16 cellular contexts compared by ENCODE assay signal in genomic region chr22:21835378-21835777, GRCh38. TPM values are rescaled to one million over a fixed set of nuclear protein-coding genes. Genes with fewer than 3 reads are reported as not detected.
DNase-seq lines count a peak whose midpoint lies in the region; ATAC-seq and TF ChIP-seq lines count a peak whose summit lies in the region.
"Had no signal": no experiment of that assay in that cellular context is flagged by ENCODE, and none has a peak within 500 bp of the region (broad histone marks: within the 10 kb centered on the region; RNA-seq: fewer than 3 reads in every experiment).

No MANE protein-coding gene starts in this region.

- H3K27me3 Mint-ChIP-seq in CD8-positive, alpha-beta memory T cell = no peaks in the 10 kb centered on the region
- H3K27me3 Mint-ChIP-seq: activated CD4-positive, alpha-beta T cell treated with anti-CD3 and anti-CD28 coated beads for 36 hours; activated naive CD4-positive, alpha-beta T cell treated with anti-CD3 and anti-CD28 coated beads, Interleukin-2, amount 10 ng/mL, durations not matched to agents 7 days and 5 days had no signal

- POLR2A ChIA-PET in CD8-positive, alpha-beta memory T cell (lab: Charles Lee) = interaction anchor here (0.6 kb wide), 1 partner anchor 109 kb away, joined by 3 read pairs; no protein-coding TSS in a partner anchor

- H3K9me3 ChIP-seq in CD8-positive, alpha-beta memory T cell (ENCODE audit: low read length) = no peaks in the 10 kb centered on the region
- H3K9me3 ChIP-seq in SU-DHL-6 (ENCODE audit: insufficient read depth, low read length) (no peaks in the 10 kb centered on the region), left lung (no peaks in the 10 kb centered on the region), spleen (no peaks in the 10 kb centered on the region)
- H3K9me3 ChIP-seq: ascending aorta, right lobe of liver had no signal

- no peaks in the 10 kb centered on the region for H3K27me3 ChIP-seq in CD8-positive, alpha-beta memory T cell (ENCODE audit: insufficient read depth, low read length, poor library complexity, severe bottlenecking)
- H3K27me3 ChIP-seq in SU-DHL-6 (ENCODE audit: low read length) = no peaks in the 10 kb centered on the region
- no peaks in the 10 kb centered on the region for H3K27me3 ChIP-seq in left lung
- H3K27me3 ChIP-seq in spleen (replicated peaks in 1 of 7) = no peaks in the 10 kb centered on the region
- H3K27me3 ChIP-seq: ascending aorta, hepatocyte, right lobe of liver had no signal

- H3K27ac Mint-ChIP-seq in CD8-positive, alpha-beta memory T cell = peak overlapping the region; percentile 52 to 83 (median 68)
- H3K27ac Mint-ChIP-seq: activated CD4-positive, alpha-beta T cell treated with anti-CD3 and anti-CD28 coated beads for 36 hours; activated naive CD4-positive, alpha-beta T cell treated with anti-CD3 and anti-CD28 coated beads, Interleukin-2, amount 10 ng/mL, durations not matched to agents 7 days and 5 days had no signal

- no peak overlapping the region for H3K27ac ChIP-seq in CD8-positive, alpha-beta memory T cell (ENCODE audit: low read depth, low read length)
- peak overlapping the region; percentile 67 for H3K27ac ChIP-seq in SU-DHL-6 (ENCODE audit: low read depth, low read length)
- H3K27ac ChIP-seq in left lung = no peak overlapping the region
- H3K27ac ChIP-seq in spleen = peak overlapping the region in 5 of 8 donors; percentile 8 to 55 (median 43)
- H3K27ac ChIP-seq: hepatocyte, right lobe of liver had no signal

- H3K4me3 Mint-ChIP-seq in CD8-positive, alpha-beta memory T cell = no peak overlapping the region
- H3K4me3 Mint-ChIP-seq: activated CD4-positive, alpha-beta T cell treated with anti-CD3 and anti-CD28 coated beads for 36 hours; activated naive CD4-positive, alpha-beta T cell treated with anti-CD3 and anti-CD28 coated beads, Interleukin-2, amount 10 ng/mL, durations not matched to agents 7 days and 5 days had no signal

- no peaks in the 10 kb centered on the region for H4K20me1 ChIP-seq in SU-DHL-6 (ENCODE audit: low read depth, low read length)

- H3K36me3 Mint-ChIP-seq in CD8-positive, alpha-beta memory T cell = peaks cover 0 to 6% (median 5%) of the 10 kb centered on the region in 3 donors
- H3K36me3 Mint-ChIP-seq: activated naive CD4-positive, alpha-beta T cell treated with anti-CD3 and anti-CD28 coated beads, Interleukin-2, amount 10 ng/mL, durations not matched to agents 7 days and 5 days had no signal

- H3K9ac ChIP-seq in SU-DHL-6 (ENCODE audit: low read length) = 0 out of 2 replicates have a peak overlapping the region, but pooled peaks have one; percentile 18

- WGBS in spleen, 5 donors = 67 to 82% (median 77%) methylated on average over 2 of the region's 2 CpGs

- CTCF ChIA-PET in CD8-positive, alpha-beta memory T cell (lab: Charles Lee) = interaction anchor here (1.4 to 1.6 kb wide), 2 partner anchors 10 to 22 kb away, joined by 3 to 4 read pairs; no protein-coding TSS in a partner anchor

- H3K4me1 Mint-ChIP-seq in CD8-positive, alpha-beta memory T cell = peaks cover 66 to 85% (median 83%) of the 10 kb centered on the region in 3 donors

- H3K4me1 ChIP-seq in CD8-positive, alpha-beta memory T cell (ENCODE audit: insufficient read depth, low read length) = peaks cover 40% of the 10 kb centered on the region
- H3K4me1 ChIP-seq in left lung (peaks cover 21 to 86% of the 10 kb centered on the region in 2 donors), spleen (peaks cover 19 to 97% (median 76%) of the 10 kb centered on the region in 6 donors)

- DNase-seq in CD8-positive, alpha-beta memory T cell = no peak
- DNase-seq in left lung (no peak), spleen (no peak), NK-92 (lab: John Stamatoyannopoulos, UW; ENCODE audit: unreplicated experiment) (no peak)
- DNase-seq: activated CD4-positive, alpha-beta T cell treated with anti-CD3 and anti-CD28 coated beads for 36 hours; activated naive CD4-positive, alpha-beta T cell treated with anti-CD3 and anti-CD28 coated beads, Interleukin-2, amount 10 ng/mL, durations not matched to agents 7 days and 5 days; DMS53; NCI-H774; right lobe of liver had no signal

- no peaks in the 10 kb centered on the region for H3K9me3 Mint-ChIP-seq in CD8-positive, alpha-beta memory T cell
- H3K9me3 Mint-ChIP-seq: activated naive CD4-positive, alpha-beta T cell treated with anti-CD3 and anti-CD28 coated beads, Interleukin-2, amount 10 ng/mL, durations not matched to agents 7 days and 5 days had no signal

- peaks cover 78% of the 10 kb centered on the region for H3K79me2 ChIP-seq in SU-DHL-6 (ENCODE audit: insufficient read depth, low read length)

- intact Hi-C loops in left lung (cut with DNase I) (no loop called here), spleen (cut with DNase I; ENCODE audit: low total_unique reads) (no loop called here)

- peak overlapping the region; percentile 45 for H3K4me2 ChIP-seq in SU-DHL-6 (ENCODE audit: low read depth, low read length, poor library complexity, severe bottlenecking)
- H3K4me2 ChIP-seq: hepatocyte had no signal

- H3F3A ChIP-seq in SU-DHL-6 (ENCODE audit: insufficient read depth) = peaks cover 9% of the 10 kb centered on the region; the same call in 1 of the 2 replicates

- TF ChIP-seq CTCF in SU-DHL-6 (IDR thresholded peaks at IDR 0.05; ENCODE audit: insufficient read depth, low read length, poor library complexity, severe bottlenecking) (no peak), left lung (IDR thresholded peaks at IDR 0.05) (no peak), spleen (IDR thresholded peaks at IDR 0.05 in 8 of 11, conservative IDR thresholded peaks at IDR 0.05 in 3 of 11) (no peak)

- ATAC-seq in left lung (peak; percentile 64), GM18858 (IDR thresholded peaks at IDR 0.05; ENCODE audit: unreplicated experiment) (no peak), GM21381 (IDR thresholded peaks at IDR 0.05; ENCODE audit: unreplicated experiment) (no peak)
- ATAC-seq in activated CD4-positive, CD25-positive, alpha-beta regulatory T cell treated with anti-CD3 and anti-CD28 coated beads, Interleukin-2, amount 50 U/mL, for 24 hours = no peak
- ATAC-seq: activated CD4-positive, alpha-beta T cell treated with anti-CD3 and anti-CD28 coated beads for 36 hours; Panc1; right lobe of liver had no signal

- H3K36me3 ChIP-seq in CD8-positive, alpha-beta memory T cell (ENCODE audit: insufficient read depth, low read length) = no peaks in the 10 kb centered on the region
- no peaks in the 10 kb centered on the region for H3K36me3 ChIP-seq in SU-DHL-6 (ENCODE audit: low read length)
- no peaks in the 10 kb centered on the region for H3K36me3 ChIP-seq in left lung
- H3K36me3 ChIP-seq in spleen = peaks cover 0 to 7% (median 0%) of the 10 kb centered on the region in 6 donors
- H3K36me3 ChIP-seq: ascending aorta, right lobe of liver had no signal

- H2AFZ ChIP-seq in SU-DHL-6 (ENCODE audit: low read depth, low read length, severe bottlenecking) = no peak overlapping the region
- H2AFZ ChIP-seq: hepatocyte had no signal

- no peak for TF ChIP-seq POLR2A in spleen (IDR thresholded peaks at IDR 0.05)

- H3K9me2 ChIP-seq in SU-DHL-6 (replicated peaks; ENCODE audit: insufficient read depth, low read length) = no peaks in the 10 kb centered on the region

- no peak overlapping the region for H3K4me3 ChIP-seq in CD8-positive, alpha-beta memory T cell (ENCODE audit: low read length)
- H3K4me3 ChIP-seq in SU-DHL-6 (ENCODE audit: insufficient read depth, low read length, poor library complexity, severe bottlenecking) (no peak overlapping the region), left lung (no peak overlapping the region), spleen (no peak overlapping the region)
- H3K4me3 ChIP-seq: ascending aorta, hepatocyte, right lobe of liver had no signal

RNA-seq across cellular contexts. Expression of gene MAPK1, which starts 32.1 kb away (rescaled TPM):
- 100 to 1,000 TPM; 132 to 134 TPM for total RNA-seq in CD8-positive, alpha-beta memory T cell
- 103 TPM for polyA plus RNA-seq in CD8-positive, alpha-beta memory T cell
- total RNA-seq in left lung (100 to 1,000 TPM; 163 to 171 TPM), spleen (100 to 1,000 TPM in 5 of 7 donors, 10 to 100 TPM in 2; 87.0 to 165 (median 131) TPM)
- polyA plus RNA-seq in spleen = 10 to 100 TPM; 11.6 to 18.0 (median 15.1) TPM

Comparison
In these comparisons a context has a peak if more than half of its experiments do, and no peak if none do; other contexts are left out.
1. H3K27ac ChIP-seq: peak in SU-DHL-6 (single experiment) and spleen (5 of 8); none in CD8-positive, alpha-beta memory T cell (single experiment) and left lung (0 of 2).